In the genomic region with DNA sequence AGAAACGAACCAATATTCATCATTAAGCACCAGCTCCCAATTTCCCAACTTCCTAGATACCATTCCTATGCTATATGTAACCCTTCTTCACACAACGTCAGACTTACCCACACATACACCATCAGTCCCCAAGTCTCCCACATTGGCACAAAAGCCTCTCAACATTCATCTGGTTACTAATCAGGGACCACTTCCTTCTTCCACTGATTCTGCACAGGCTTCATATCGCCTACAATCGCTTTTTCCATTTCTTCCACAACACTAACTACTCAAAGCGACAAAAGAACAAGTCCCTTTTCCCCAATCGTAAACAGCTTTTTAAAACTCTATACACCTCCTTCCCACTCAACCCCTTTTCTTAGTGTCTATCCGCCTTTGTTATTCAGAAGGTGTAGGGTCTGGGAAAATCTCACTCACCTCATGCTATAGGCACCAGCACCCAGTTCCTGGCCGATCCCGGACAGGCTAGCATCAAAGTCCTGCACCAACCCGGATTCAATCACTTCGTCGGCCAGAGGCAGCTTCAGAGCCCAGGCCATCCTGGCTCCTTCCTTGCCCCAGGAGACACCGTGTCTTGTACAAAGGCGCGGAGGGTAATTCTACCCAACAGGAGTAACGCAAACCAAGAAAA, we compare ENCODE assay signal across 8 cellular contexts. TPM values are rescaled to one million over a fixed set of nuclear protein-coding genes. Genes with fewer than 3 reads are reported as not detected.
DNase-seq lines count a peak whose midpoint lies in the region; ATAC-seq and TF ChIP-seq lines count a peak whose summit lies in the region.

No MANE protein-coding gene starts in this region.

- peaks cover 0 to 14% (median 0%) of the 10 kb centered on the region in 5 donors for H3K36me3 Mint-ChIP-seq in naive thymus-derived CD4-positive, alpha-beta T cell
- no peaks in the 10 kb centered on the region for H3K36me3 Mint-ChIP-seq in immature natural killer cell

- peaks cover 14 to 29% (median 20%) of the 10 kb centered on the region in 7 donors for H3K4me1 Mint-ChIP-seq in naive thymus-derived CD4-positive, alpha-beta T cell
- peaks cover 12 to 16% of the 10 kb centered on the region in 2 donors for H3K4me1 Mint-ChIP-seq in immature natural killer cell

- H3K27ac ChIP-seq in Peyer's patch: peak overlapping the region; percentile 90 to 97 (median 94)
- H3K27ac ChIP-seq in naive thymus-derived CD4-positive, alpha-beta T cell (ENCODE audit: low read depth, low read length): peak overlapping the region; percentile 99

- peak in 1 of 3 donors; percentile 49 for DNase-seq in Peyer's patch
- peak; percentile 28 for DNase-seq in epithelial cell of esophagus (ENCODE audit: low read depth)
- peak in 4 of 9 donors; percentile 2 to 15 (median 3) for DNase-seq in naive thymus-derived CD4-positive, alpha-beta T cell
- DNase-seq in iPS-NIHi11 (ENCODE audit: low spot score): no peak
- DNase-seq in middle frontal gyrus (ENCODE audit: extremely low spot score, low spot score): no peak
- DNase-seq in immature natural killer cell: no peak

- H3K9me3 Mint-ChIP-seq in naive thymus-derived CD4-positive, alpha-beta T cell: no peaks in the 10 kb centered on the region
- no peaks in the 10 kb centered on the region for H3K9me3 Mint-ChIP-seq in immature natural killer cell

- ATAC-seq in HG02588 (IDR thresholded peaks at IDR 0.05; ENCODE audit: unreplicated experiment): peak; percentile 4
- ATAC-seq in naive thymus-derived CD4-positive, alpha-beta T cell: no peak

- H3K4me3 ChIP-seq in Peyer's patch: peak overlapping the region; percentile 71 to 79 (median 76)
- peak overlapping the region; percentile 96 for H3K4me3 ChIP-seq in epithelial cell of esophagus (ENCODE audit: low read length)
- peak overlapping the region; percentile 98 for H3K4me3 ChIP-seq in naive thymus-derived CD4-positive, alpha-beta T cell (ENCODE audit: low read length)

- intact Hi-C loops in naive thymus-derived CD4-positive, alpha-beta T cell (cut with micrococcal nuclease): loop anchor here (2.0 to 10.0 kb wide), 4 partner anchors 45 to 1147 kb away; a partner anchor contains a TSS

- H3K9me3 ChIP-seq in ES-I3 (ENCODE audit: control insufficient read depth, insufficient read depth, low read length) (no peaks in the 10 kb centered on the region), Peyer's patch (no peaks in the 10 kb centered on the region)
- H3K9me3 ChIP-seq in naive thymus-derived CD4-positive, alpha-beta T cell (ENCODE audit: control insufficient read depth in 2 of 3, low read length in 3 of 3): no peaks in the 10 kb centered on the region

- peak overlapping the region; percentile 96 for H3K9ac ChIP-seq in ES-I3 (ENCODE audit: low read depth, low read length)

- H3K27me3 ChIP-seq in Peyer's patch: no peaks in the 10 kb centered on the region
- H3K27me3 ChIP-seq in naive thymus-derived CD4-positive, alpha-beta T cell (ENCODE audit: control insufficient read depth in 2 of 2, insufficient read depth in 2 of 2, low read length in 2 of 2): no peaks in the 10 kb centered on the region

- POLR2A ChIA-PET in naive thymus-derived CD4-positive, alpha-beta T cell (lab: Charles Lee): interaction anchor here (0.7 to 1.6 kb wide), 7 partner anchors 11 to 86 kb away, joined by 3 to 10 read pairs (median 3); a partner anchor contains a TSS

- no peak for TF ChIP-seq CTCF in Peyer's patch (IDR thresholded peaks at IDR 0.05)
- no peak for TF ChIP-seq CTCF in epithelial cell of esophagus (IDR thresholded peaks at IDR 0.05; ENCODE audit: insufficient read depth, low read depth, low read length, missing control alignments)

- TF ChIP-seq POLR2A in Peyer's patch (IDR thresholded peaks at IDR 0.05): no peak

- CTCF ChIA-PET in naive thymus-derived CD4-positive, alpha-beta T cell (lab: Charles Lee): no interaction called here

- H3K27me3 Mint-ChIP-seq in naive thymus-derived CD4-positive, alpha-beta T cell: no peaks in the 10 kb centered on the region
- H3K27me3 Mint-ChIP-seq in immature natural killer cell (ENCODE audit: low read depth in 3 of 3): peaks cover 0 to 5% (median 1%) of the 10 kb centered on the region in 3 donors

- H3K4me1 ChIP-seq in ES-I3 (ENCODE audit: insufficient read depth, low read length) (no peaks in the 10 kb centered on the region), Peyer's patch (peaks cover 0 to 17% (median 10%) of the 10 kb centered on the region in 4 donors)
- peaks cover 5 to 7% of the 10 kb centered on the region in 2 donors for H3K4me1 ChIP-seq in naive thymus-derived CD4-positive, alpha-beta T cell (ENCODE audit: control insufficient read depth in 2 of 2, insufficient read depth in 2 of 2, low read length in 2 of 2)

- H3K4me3 Mint-ChIP-seq in naive thymus-derived CD4-positive, alpha-beta T cell: no peak overlapping the region
- H3K4me3 Mint-ChIP-seq in immature natural killer cell: no peak overlapping the region

- H3K36me3 ChIP-seq in ES-I3 (ENCODE audit: insufficient read depth, low read length) (no peaks in the 10 kb centered on the region), Peyer's patch (no peaks in the 10 kb centered on the region)
- H3K36me3 ChIP-seq in naive thymus-derived CD4-positive, alpha-beta T cell (ENCODE audit: control insufficient read depth in 2 of 3, insufficient read depth in 3 of 3, low read length in 3 of 3): peaks cover 0 to 5% (median 0%) of the 10 kb centered on the region in 3 experiments

- H3K27ac Mint-ChIP-seq in naive thymus-derived CD4-positive, alpha-beta T cell: no peak overlapping the region
- no peak overlapping the region for H3K27ac Mint-ChIP-seq in immature natural killer cell

RNA-seq across cellular contexts. Expression of a gene that starts 0.9 kb away (rescaled TPM):
- 10 to 100 TPM; 14.9 to 35.5 (median 19.4) TPM for total RNA-seq in Peyer's patch
- 10 to 100 TPM; 23.4 to 42.3 (median 36.6) TPM for total RNA-seq in naive thymus-derived CD4-positive, alpha-beta T cell
- 10 to 100 TPM; 10.8 to 16.6 TPM for polyA plus RNA-seq in naive thymus-derived CD4-positive, alpha-beta T cell
- 10 to 100 TPM; 10.1 to 16.6 (median 11.7) TPM for polyA plus RNA-seq in immature natural killer cell

RNA-seq across cellular contexts. Expression of a gene that starts 45.9 kb away (rescaled TPM):
- total RNA-seq in Peyer's patch: 10 to 100 TPM in 1 of 4 donors, 1 to 10 TPM in 3; 1.4 to 19.8 (median 6.6) TPM
- 10 to 100 TPM in 4 of 5 experiments, 1 to 10 TPM in 1; 5.1 to 85.5 (median 33.5) TPM for total RNA-seq in naive thymus-derived CD4-positive, alpha-beta T cell
- polyA plus RNA-seq in naive thymus-derived CD4-positive, alpha-beta T cell: 1 to 10 TPM; 1.8 to 4.7 TPM
- polyA plus RNA-seq in immature natural killer cell: 1 to 10 TPM in 1 of 3 donors, under 1 TPM in 2; 0.78 to 1.8 (median 0.86) TPM
